13 cellular contexts compared by ENCODE assay signal in the genomic region with DNA sequence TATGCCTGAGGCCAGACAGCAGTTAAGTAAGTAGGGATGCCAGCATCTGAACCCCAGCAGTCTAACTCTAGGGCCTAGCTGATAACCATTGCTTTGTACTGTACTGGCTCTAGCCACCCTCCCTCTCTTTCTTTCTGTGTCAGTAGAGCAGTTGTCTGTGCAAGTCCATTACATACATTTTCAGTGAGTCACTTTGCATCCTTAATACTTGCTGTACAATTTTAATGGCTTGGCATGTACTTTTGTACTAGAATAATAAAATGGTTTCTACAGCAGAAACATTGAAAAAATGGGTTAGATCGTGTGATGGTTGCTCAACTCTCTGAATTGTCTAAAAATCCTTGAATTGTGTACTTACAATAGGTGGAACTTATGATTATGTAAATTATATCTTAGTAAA. TPM values are rescaled to one million over a fixed set of nuclear protein-coding genes. Genes with fewer than 3 reads are reported as not detected.
DNase-seq lines count a peak whose midpoint lies in the region; ATAC-seq lines count a peak whose summit lies in the region.
"Had no signal": no experiment of that assay in that cellular context is flagged by ENCODE, and none has a peak within 500 bp of the region (broad histone marks: within the 10 kb centered on the region; RNA-seq: fewer than 3 reads in every experiment).

No MANE protein-coding gene starts in this region.

- peaks cover 45% of the 10 kb centered on the region for H3K4me1 Mint-ChIP-seq in activated CD8-positive, alpha-beta memory T cell treated with anti-CD3 and anti-CD28 coated beads, Interleukin-2, amount 10 ng/mL, durations not matched to agents 7 days and 5 days
- peaks cover 65% of the 10 kb centered on the region for H3K4me1 Mint-ChIP-seq in activated T-helper 1 cell treated with anti-CD3 and anti-CD28 coated beads, Interleukin-12 subunit alpha, Interleukin-12 subunit beta, Interleukin-2, Interleukin-4 antibody, amounts not matched to agents 30 ng/mL and 10 ng/mL and 1 ng/mL, durations not matched to agents 14 hours and 24 hours and 36 hours (ENCODE audit: low read depth)

- DNase-seq in activated CD8-positive, alpha-beta memory T cell treated with anti-CD3 and anti-CD28 coated beads, Interleukin-2, amount 10 ng/mL, durations not matched to agents 7 days and 5 days, result no peak
- no peak for DNase-seq in activated CD8-positive, alpha-beta memory T cell treated with anti-CD3 and anti-CD28 coated beads, Interleukin-2, amount 50 U/mL, for 4 hours
- no peak for DNase-seq in activated T-helper 1 cell treated with anti-CD3 and anti-CD28 coated beads, Interleukin-12 subunit alpha, Interleukin-12 subunit beta, Interleukin-2, Interleukin-4 antibody, amounts not matched to agents 30 ng/mL and 10 ng/mL and 1 ng/mL, durations not matched to agents 14 hours and 24 hours and 36 hours (ENCODE audit: low spot score)
- DNase-seq in fibroblast of peridontal ligament (ENCODE audit: extremely low read depth), result peak; percentile 51
- DNase-seq in skeletal muscle cell (ENCODE audit: low read depth), result peak; percentile 80
- DNase-seq in NCI-H524 treated with DMSO at 0.1 percent for 48 hours (lab: John Stamatoyannopoulos, UW), result no peak
- DNase-seq: colonic mucosa; NCI-H1092; NCI-H774; nucleus accumbens; stimulated activated CD4-positive, alpha-beta T cell treated with anti-CD3 and anti-CD28 coated beads, Interleukin-4, amount 100 ng/mL, for 24 hours had no signal

- CTCF ChIA-PET in activated CD8-positive, alpha-beta memory T cell treated with anti-CD3 and anti-CD28 coated beads, Interleukin-2, amount 10 ng/mL, durations not matched to agents 7 days and 5 days (lab: Charles Lee), result interaction anchor here (0.5 to 6.9 kb wide), 2 partner anchors 11 to 108 kb away, joined by 3 to 46 read pairs; no protein-coding TSS in a partner anchor

- intact Hi-C loops in activated T-helper 1 cell treated with anti-CD3 and anti-CD28 coated beads, Interleukin-12 subunit alpha, Interleukin-12 subunit beta, Interleukin-2, Interleukin-4 antibody, amounts not matched to agents 30 ng/mL and 10 ng/mL and 1 ng/mL, durations not matched to agents 14 hours and 24 hours and 36 hours (cut with micrococcal nuclease), result no loop called here

- no peaks in the 10 kb centered on the region for H3K9me3 Mint-ChIP-seq in activated CD8-positive, alpha-beta memory T cell treated with anti-CD3 and anti-CD28 coated beads, Interleukin-2, amount 10 ng/mL, durations not matched to agents 7 days and 5 days (ENCODE audit: low read depth)
- peaks cover 6% of the 10 kb centered on the region for H3K9me3 Mint-ChIP-seq in activated T-helper 1 cell treated with anti-CD3 and anti-CD28 coated beads, Interleukin-12 subunit alpha, Interleukin-12 subunit beta, Interleukin-2, Interleukin-4 antibody, amounts not matched to agents 30 ng/mL and 10 ng/mL and 1 ng/mL, durations not matched to agents 14 hours and 24 hours and 36 hours

- no peak for ATAC-seq in activated CD8-positive, alpha-beta memory T cell treated with anti-CD3 and anti-CD28 coated beads, Interleukin-2, amount 10 ng/mL, durations not matched to agents 7 days and 5 days
- ATAC-seq in HG03135 (IDR thresholded peaks at IDR 0.05; ENCODE audit: unreplicated experiment), result no peak
- ATAC-seq in GM18870 (IDR thresholded peaks at IDR 0.05; ENCODE audit: unreplicated experiment), result no peak

- H3K4me3 Mint-ChIP-seq in activated CD8-positive, alpha-beta memory T cell treated with anti-CD3 and anti-CD28 coated beads, Interleukin-2, amount 10 ng/mL, durations not matched to agents 7 days and 5 days, result no peak overlapping the region
- H3K4me3 Mint-ChIP-seq in activated T-helper 1 cell treated with anti-CD3 and anti-CD28 coated beads, Interleukin-12 subunit alpha, Interleukin-12 subunit beta, Interleukin-2, Interleukin-4 antibody, amounts not matched to agents 30 ng/mL and 10 ng/mL and 1 ng/mL, durations not matched to agents 14 hours and 24 hours and 36 hours, result peak overlapping the region; percentile 98

- peaks cover 11% of the 10 kb centered on the region for H3K36me3 Mint-ChIP-seq in activated CD8-positive, alpha-beta memory T cell treated with anti-CD3 and anti-CD28 coated beads, Interleukin-2, amount 10 ng/mL, durations not matched to agents 7 days and 5 days
- H3K36me3 Mint-ChIP-seq in activated T-helper 1 cell treated with anti-CD3 and anti-CD28 coated beads, Interleukin-12 subunit alpha, Interleukin-12 subunit beta, Interleukin-2, Interleukin-4 antibody, amounts not matched to agents 30 ng/mL and 10 ng/mL and 1 ng/mL, durations not matched to agents 14 hours and 24 hours and 36 hours (ENCODE audit: low read depth), result peaks cover 16% of the 10 kb centered on the region

- no peaks in the 10 kb centered on the region for H3K27me3 Mint-ChIP-seq in activated CD8-positive, alpha-beta memory T cell treated with anti-CD3 and anti-CD28 coated beads, Interleukin-2, amount 10 ng/mL, durations not matched to agents 7 days and 5 days
- H3K27me3 Mint-ChIP-seq in activated T-helper 1 cell treated with anti-CD3 and anti-CD28 coated beads, Interleukin-12 subunit alpha, Interleukin-12 subunit beta, Interleukin-2, Interleukin-4 antibody, amounts not matched to agents 30 ng/mL and 10 ng/mL and 1 ng/mL, durations not matched to agents 14 hours and 24 hours and 36 hours (ENCODE audit: insufficient read depth), result no peaks in the 10 kb centered on the region

- no peak overlapping the region for H3K4me3 ChIP-seq in skeletal muscle cell (ENCODE audit: low read depth, low read length)
- H3K4me3 ChIP-seq: colonic mucosa had no signal

- peak overlapping the region; percentile 97 for H3K27ac Mint-ChIP-seq in activated CD8-positive, alpha-beta memory T cell treated with anti-CD3 and anti-CD28 coated beads, Interleukin-2, amount 10 ng/mL, durations not matched to agents 7 days and 5 days
- H3K27ac Mint-ChIP-seq in activated T-helper 1 cell treated with anti-CD3 and anti-CD28 coated beads, Interleukin-12 subunit alpha, Interleukin-12 subunit beta, Interleukin-2, Interleukin-4 antibody, amounts not matched to agents 30 ng/mL and 10 ng/mL and 1 ng/mL, durations not matched to agents 14 hours and 24 hours and 36 hours, result peak overlapping the region; percentile 19

RNA-seq across cellular contexts. Expression of gene TTC39B, which starts 1.5 kb away (rescaled TPM):
- total RNA-seq in activated CD8-positive, alpha-beta memory T cell treated with anti-CD3 and anti-CD28 coated beads, Interleukin-2, amount 10 ng/mL, durations not matched to agents 7 days and 5 days, result 10 to 100 TPM; 16.2 to 34.3 TPM
- total RNA-seq in activated T-helper 1 cell treated with anti-CD3 and anti-CD28 coated beads, Interleukin-12 subunit alpha, Interleukin-12 subunit beta, Interleukin-2, Interleukin-4 antibody, amounts not matched to agents 30 ng/mL and 10 ng/mL and 1 ng/mL, durations not matched to agents 14 hours and 24 hours and 36 hours, result 23.8 and 26.1 TPM in 2 replicates

Comparison
In these comparisons a context has a peak if more than half of its experiments do, and no peak if none do; other contexts are left out.
1. DNase-seq: peak in fibroblast of peridontal ligament (single experiment) and skeletal muscle cell (single experiment); none in activated CD8-positive, alpha-beta memory T cell treated with anti-CD3 and anti-CD28 coated beads, Interleukin-2, amount 10 ng/mL, durations not matched to agents 7 days and 5 days (single experiment), activated CD8-positive, alpha-beta memory T cell treated with anti-CD3 and anti-CD28 coated beads, Interleukin-2, amount 50 U/mL, for 4 hours (single experiment), activated T-helper 1 cell treated with anti-CD3 and anti-CD28 coated beads, Interleukin-12 subunit alpha, Interleukin-12 subunit beta, Interleukin-2, Interleukin-4 antibody, amounts not matched to agents 30 ng/mL and 10 ng/mL and 1 ng/mL, durations not matched to agents 14 hours and 24 hours and 36 hours (single experiment) and NCI-H524 treated with DMSO at 0.1 percent for 48 hours (single experiment).